In genomic region chr9:131272212-131272611, GRCh38 we compare ENCODE assay signal across 10 cellular contexts.
DNase-seq lines count a peak whose midpoint lies in the region; ATAC-seq and TF ChIP-seq lines count a peak whose summit lies in the region.
"Had no signal": no experiment of that assay in that cellular context is flagged by ENCODE, and none has a peak within 500 bp of the region (broad histone marks: within the 10 kb centered on the region; RNA-seq: fewer than 3 reads in every experiment).

No MANE protein-coding gene starts in this region.

- peaks cover 13% of the 10 kb centered on the region for H3K36me3 ChIP-seq in OCI-LY3 (replicated peaks; ENCODE audit: low read depth, low read length)

- H2AFZ ChIP-seq in OCI-LY3 (ENCODE audit: low read depth, low read length) = no peak overlapping the region
- H2AFZ ChIP-seq: GM23248 had no signal

- no peaks in the 10 kb centered on the region for H3K27me3 ChIP-seq in OCI-LY3 (ENCODE audit: low read depth, low read length)

- DNase-seq in effector memory CD8-positive, alpha-beta T cell = no peak
- DNase-seq in ecto neural progenitor cell (ENCODE audit: low spot score) = no peak
- no peak for DNase-seq in head of caudate nucleus
- DNase-seq: activated gamma-delta T cell, DMS79, GM23248 had no signal

- intact Hi-C loops in head of caudate nucleus (cut with DNase I) = no loop called here

- H3K9me3 ChIP-seq in OCI-LY3 (ENCODE audit: insufficient read depth, low read length) = no peaks in the 10 kb centered on the region

- peaks cover 75% of the 10 kb centered on the region for H3K36me3 Mint-ChIP-seq in effector memory CD8-positive, alpha-beta T cell (ENCODE audit: insufficient read depth)

- TF ChIP-seq CTCF in GM12872 (IDR thresholded peaks at IDR 0.05; ENCODE audit: insufficient read depth, low read depth, low read length) (0 out of 3 replicates have a peak, but pooled peaks have one; percentile 6), OCI-LY3 (IDR thresholded peaks at IDR 0.05; ENCODE audit: low read depth, low read length) (no peak)

- peak overlapping the region; percentile 98 for H3K27ac Mint-ChIP-seq in effector memory CD8-positive, alpha-beta T cell

- peak overlapping the region; percentile 84 for H3K4me2 ChIP-seq in OCI-LY3 (ENCODE audit: low read length)

- H3K27me3 Mint-ChIP-seq in effector memory CD8-positive, alpha-beta T cell = no peaks in the 10 kb centered on the region

- H3K9me3 Mint-ChIP-seq in effector memory CD8-positive, alpha-beta T cell = no peaks in the 10 kb centered on the region

- H3K4me1 ChIP-seq in OCI-LY3 (ENCODE audit: low read length) = peaks cover 64% of the 10 kb centered on the region

- peak overlapping the region; percentile 97 for H3K4me3 Mint-ChIP-seq in effector memory CD8-positive, alpha-beta T cell

- no peak for ATAC-seq in effector memory CD8-positive, alpha-beta T cell (replicated peaks)
- ATAC-seq in GM21360 (IDR thresholded peaks at IDR 0.05; ENCODE audit: unreplicated experiment) = no peak

- no peaks in the 10 kb centered on the region for H4K20me1 ChIP-seq in OCI-LY3 (ENCODE audit: insufficient read depth, low read length)

- no peak overlapping the region for H3K4me3 ChIP-seq in OCI-LY3 (ENCODE audit: low read length)
- H3K4me3 ChIP-seq in skin epidermis = peak overlapping the region in 3 of 7 experiments; percentile 65 to 76 (median 71)
- H3K4me3 ChIP-seq: GM23248 had no signal

- H3K79me2 ChIP-seq in OCI-LY3 (ENCODE audit: low read length) = peaks cover 89% of the 10 kb centered on the region

- H3K27ac ChIP-seq in OCI-LY3 (ENCODE audit: low read length) (peak overlapping the region; percentile 93; the same call in 1 of the 2 replicates), skin epidermis (peak overlapping the region in 20 of 21 experiments; percentile 22 to 98 (median 80))
- H3K27ac ChIP-seq: GM23248 had no signal

- peaks cover 39 to 49% of the 10 kb centered on the region in 2 donors for H3K4me1 Mint-ChIP-seq in effector memory CD8-positive, alpha-beta T cell (ENCODE audit: low read depth in 2 of 2)

- no peak overlapping the region for H3K9ac ChIP-seq in OCI-LY3 (ENCODE audit: low read length)
- H3K9ac ChIP-seq: GM23248 had no signal
